8 cellular contexts compared by ENCODE assay signal in the genomic region with DNA sequence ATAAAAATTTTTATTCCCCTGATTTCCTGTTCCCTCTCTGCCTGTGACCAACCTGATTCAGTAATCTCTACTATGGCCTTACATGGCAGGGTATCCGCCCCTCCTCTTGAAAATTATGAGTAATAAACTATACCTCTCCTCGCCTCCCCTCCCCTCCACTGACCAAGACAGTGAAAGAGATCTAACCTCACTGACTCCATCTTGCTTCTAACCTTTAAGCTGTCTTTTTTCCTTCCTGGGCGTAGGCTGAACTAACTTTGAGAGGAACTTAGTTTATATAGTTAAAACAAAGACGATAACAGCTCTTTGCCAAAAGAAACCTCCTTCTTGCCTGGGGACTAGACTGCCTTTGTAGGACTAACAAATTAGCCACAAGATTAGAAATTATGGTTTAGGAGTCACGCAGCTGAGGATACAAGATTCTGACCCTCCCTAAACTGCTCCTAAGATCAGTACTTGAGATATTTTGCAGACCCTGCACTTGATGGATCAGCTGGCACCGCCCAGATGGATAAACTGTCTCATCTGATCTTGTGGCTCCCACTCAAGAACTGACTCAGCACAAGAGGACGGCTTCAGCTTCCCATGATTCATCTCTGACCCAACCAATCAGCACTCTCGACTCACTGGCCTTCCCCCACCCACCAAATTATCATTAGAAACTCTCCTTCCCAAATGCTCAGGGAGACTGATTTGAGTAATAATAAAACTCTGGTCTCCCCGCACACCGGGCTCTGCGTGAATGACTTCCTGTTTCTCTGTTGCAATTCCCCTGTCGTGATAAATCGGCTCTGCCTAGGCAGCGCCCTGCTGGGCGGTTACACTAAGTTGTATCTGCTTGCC.
DNase-seq lines count a peak whose midpoint lies in the region; ATAC-seq, FAIRE-seq and TF ChIP-seq lines count a peak whose summit lies in the region.

No MANE protein-coding gene starts in this region.

- H3K9me3 ChIP-seq in K562 (replicated peaks; ENCODE audit: control insufficient read depth, insufficient read depth, low read depth, low read length) = no peaks in the 10 kb centered on the region
- no peaks in the 10 kb centered on the region; the same call in 1 of the 2 replicates for H3K9me3 ChIP-seq in SJCRH30 (replicated peaks)

- peak overlapping the region; percentile 25 for H3K4me2 ChIP-seq in K562 (ENCODE audit: insufficient read depth, low read length)

- H3K36me3 ChIP-seq in K562 (ENCODE audit: control insufficient read depth, insufficient read depth, low read length) = no peaks in the 10 kb centered on the region
- H3K36me3 ChIP-seq in SJCRH30 = no peaks in the 10 kb centered on the region

- in situ Hi-C loops in K562 (cut with MboI) = no loop called here

- DNase-seq in Daoy (ENCODE audit: low read depth) = peak; percentile 66
- DNase-seq in HT1080 (ENCODE audit: low read depth) = peak; percentile 79
- peak; percentile 12 to 61 (median 20) for DNase-seq in K562 (ENCODE audit: extremely low read depth in 1 of 4, low spot score in 3 of 4)
- peak; percentile 20 for DNase-seq in myocyte (ENCODE audit: low read depth)
- DNase-seq in SJCRH30 = no peak
- no peak for DNase-seq in HuH-7 (ENCODE audit: low spot score)

- 13% methylated on average over 11 of the region's 15 CpGs for WGBS in K562 (ENCODE audit: insufficient coverage, low coverage, missing lambda C conversion rate)

- POLR2A ChIA-PET in K562 (lab: Yijun Ruan, JAX) = no interaction called here

- TF ChIP-seq RAD21 in K562 (CRISPR knock-in tag; conservative IDR thresholded peaks at IDR 0.05 in 1 of 2, IDR thresholded peaks at IDR 0.05 in 1 of 2) = no peak

- peak overlapping the region; percentile 81 for H2AFZ ChIP-seq in K562 (ENCODE audit: low read depth, low read length)

- BruUV-seq in K562 (replicated peaks; lab: Mats Ljungman, UMichigan) = no TSS peak

- ATAC-seq in K562 (peak; percentile 84), HG02571 (IDR thresholded peaks at IDR 0.05; ENCODE audit: unreplicated experiment) (no peak), HG03469 (IDR thresholded peaks at IDR 0.05; ENCODE audit: unreplicated experiment) (no peak)

- no peaks in the 10 kb centered on the region for H3K9me1 ChIP-seq in K562 (ENCODE audit: control insufficient read depth, insufficient read depth, low read length)

- peak; percentile 65 for FAIRE-seq in K562 (lab: Jason Lieb, UNC)

- no peak overlapping the region for H3K9ac ChIP-seq in K562 (ENCODE audit: insufficient read depth in 1 of 2, low read depth in 2 of 2, low read length in 2 of 2)

- H3K79me2 ChIP-seq in K562 (ENCODE audit: control insufficient read depth, insufficient read depth, low read length) = no peaks in the 10 kb centered on the region

- H3K27me3 ChIP-seq in K562 (ENCODE audit: control insufficient read depth in 2 of 2, insufficient read depth in 2 of 2, low read length in 2 of 2) (no peaks in the 10 kb centered on the region), SJCRH30 (no peaks in the 10 kb centered on the region)

- CTCF ChIA-PET in K562 (lab: Yijun Ruan, JAX; ENCODE audit: low intra/inter-chr PET ratio) = interaction anchor here (0.6 kb wide), 1 partner anchor 26 kb away, joined by 4 read pairs; no protein-coding TSS in a partner anchor

- intact Hi-C loops in K562 (cut with micrococcal nuclease) = no loop called here

- H3K4me3 ChIP-seq in K562 = no peak overlapping the region
- H3K4me3 ChIP-seq in SJCRH30 = no peak overlapping the region

- no peaks in the 10 kb centered on the region for H4K20me1 ChIP-seq in K562 (replicated peaks; ENCODE audit: control insufficient read depth, insufficient read depth, low read length)

- no peak for TF ChIP-seq EP300 in K562 (IDR thresholded peaks at IDR 0.05; ENCODE audit: low read length)

- no peak for TF ChIP-seq CTCF in K562 (IDR thresholded peaks at IDR 0.05 in 2 of 3, conservative IDR thresholded peaks at IDR 0.05 in 1 of 3; ENCODE audit: insufficient read depth in 2 of 3, low read depth in 1 of 3, low read length in 3 of 3)

- TF ChIP-seq POLR2A in K562 (conservative IDR thresholded peaks at IDR 0.05) = no peak

- H3K4me1 ChIP-seq in K562 (replicated peaks in 1 of 2; ENCODE audit: control insufficient read depth in 2 of 2, insufficient read depth in 2 of 2, low read length in 2 of 2) (peaks cover 3 to 8% of the 10 kb centered on the region in 2 experiments; a peak in 3 of 5 replicates), SJCRH30 (no peaks in the 10 kb centered on the region)

- H3K27ac ChIP-seq in K562 (ENCODE audit: extremely low read depth, low read depth, low read length) (peak overlapping the region; percentile 74), SJCRH30 (no peak overlapping the region)

TF ChIP-seq in K562, 482 proteins besides CTCF, POLR2A, EP300 and RAD21 (continues in another document):
- TF ChIP-seq HSF4 (CRISPR knock-in tag; IDR thresholded peaks at IDR 0.05; ENCODE audit: borderline replicate concordance) (peak; percentile 70; the same call in 1 of the 2 replicates), ATF1 (CRISPR knock-in tag; IDR thresholded peaks at IDR 0.05) (no peak), ATF1 (tag; IDR thresholded peaks at IDR 0.05) (peak; percentile 20; the same call in 1 of the 2 replicates), ZSCAN29 (IDR thresholded peaks at IDR 0.05) (no peak), ZNF668 (CRISPR knock-in tag; IDR thresholded peaks at IDR 0.05) (no peak), RBM22 (IDR thresholded peaks at IDR 0.05; ENCODE audit: low read depth, low read length, poor library complexity, severe bottlenecking) (no peak), ZNF197 (CRISPR knock-in tag; IDR thresholded peaks at IDR 0.05; ENCODE audit: low read depth) (no peak), PCBP1 (IDR thresholded peaks at IDR 0.05; ENCODE audit: low read depth, low read length, poor library complexity, severe bottlenecking) (no peak), HCFC1 (IDR thresholded peaks at IDR 0.05; ENCODE audit: low read depth, low read length) (no peak), MXI1 (IDR thresholded peaks at IDR 0.05; ENCODE audit: low read depth, low read length) (no peak), CSDE1 (IDR thresholded peaks at IDR 0.05) (no peak), JUN (IDR thresholded peaks at IDR 0.05; ENCODE audit: borderline replicate concordance, low read depth, low read length) (no peak), JUN (CRISPR knock-in tag; IDR thresholded peaks at IDR 0.05; ENCODE audit: borderline replicate concordance) (no peak), ZNF76 (CRISPR knock-in tag; IDR thresholded peaks at IDR 0.05; ENCODE audit: borderline replicate concordance) (peak; percentile 87), CBFB (CRISPR knock-in tag; IDR thresholded peaks at IDR 0.05) (no peak), CBX2 (IDR thresholded peaks at IDR 0.05; ENCODE audit: insufficient read depth, low read length, poor library complexity, severe bottlenecking) (no peak), E2F3 (CRISPR knock-in tag; IDR thresholded peaks at IDR 0.05) (peak; percentile 81; the same call in 1 of the 2 replicates), ZSCAN32 (CRISPR knock-in tag; IDR thresholded peaks at IDR 0.05) (no peak), NFIC (IDR thresholded peaks at IDR 0.05) (no peak)
- TF ChIP-seq, protein P1, sequence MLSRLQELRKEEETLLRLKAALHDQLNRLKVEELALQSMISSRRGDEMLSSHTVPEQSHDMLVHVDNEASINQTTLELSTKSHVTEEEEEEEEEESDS (CRISPR knock-in tag; IDR thresholded peaks at IDR 0.05) = no peak
- TF ChIP-seq, protein P2, sequence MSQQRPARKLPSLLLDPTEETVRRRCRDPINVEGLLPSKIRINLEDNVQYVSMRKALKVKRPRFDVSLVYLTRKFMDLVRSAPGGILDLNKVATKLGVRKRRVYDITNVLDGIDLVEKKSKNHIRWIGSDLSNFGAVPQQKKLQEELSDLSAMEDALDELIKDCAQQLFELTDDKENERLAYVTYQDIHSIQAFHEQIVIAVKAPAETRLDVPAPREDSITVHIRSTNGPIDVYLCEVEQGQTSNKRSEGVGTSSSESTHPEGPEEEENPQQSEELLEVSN (IDR thresholded peaks at IDR 0.05; ENCODE audit: borderline replicate concordance in 1 of 2, extremely low read depth in 1 of 2, insufficient read depth in 1 of 2, insufficient read length in 1 of 2, low read depth in 1 of 2, low read length in 1 of 2, poor library complexity in 1 of 2, severe bottlenecking in 1 of 2) = no peak
- TF ChIP-seq, protein P3, sequence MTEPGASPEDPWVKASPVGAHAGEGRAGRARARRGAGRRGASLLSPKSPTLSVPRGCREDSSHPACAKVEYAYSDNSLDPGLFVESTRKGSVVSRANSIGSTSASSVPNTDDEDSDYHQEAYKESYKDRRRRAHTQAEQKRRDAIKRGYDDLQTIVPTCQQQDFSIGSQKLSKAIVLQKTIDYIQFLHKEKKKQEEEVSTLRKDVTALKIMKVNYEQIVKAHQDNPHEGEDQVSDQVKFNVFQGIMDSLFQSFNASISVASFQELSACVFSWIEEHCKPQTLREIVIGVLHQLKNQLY (CRISPR knock-in tag; conservative IDR thresholded peaks at IDR 0.05) = no peak
- TF ChIP-seq, protein P4, sequence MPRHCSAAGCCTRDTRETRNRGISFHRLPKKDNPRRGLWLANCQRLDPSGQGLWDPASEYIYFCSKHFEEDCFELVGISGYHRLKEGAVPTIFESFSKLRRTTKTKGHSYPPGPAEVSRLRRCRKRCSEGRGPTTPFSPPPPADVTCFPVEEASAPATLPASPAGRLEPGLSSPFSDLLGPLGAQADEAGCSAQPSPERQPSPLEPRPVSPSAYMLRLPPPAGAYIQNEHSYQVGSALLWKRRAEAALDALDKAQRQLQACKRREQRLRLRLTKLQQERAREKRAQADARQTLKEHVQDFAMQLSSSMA (CRISPR knock-in tag; IDR thresholded peaks at IDR 0.05) = no peak
- TF ChIP-seq, protein P5, sequence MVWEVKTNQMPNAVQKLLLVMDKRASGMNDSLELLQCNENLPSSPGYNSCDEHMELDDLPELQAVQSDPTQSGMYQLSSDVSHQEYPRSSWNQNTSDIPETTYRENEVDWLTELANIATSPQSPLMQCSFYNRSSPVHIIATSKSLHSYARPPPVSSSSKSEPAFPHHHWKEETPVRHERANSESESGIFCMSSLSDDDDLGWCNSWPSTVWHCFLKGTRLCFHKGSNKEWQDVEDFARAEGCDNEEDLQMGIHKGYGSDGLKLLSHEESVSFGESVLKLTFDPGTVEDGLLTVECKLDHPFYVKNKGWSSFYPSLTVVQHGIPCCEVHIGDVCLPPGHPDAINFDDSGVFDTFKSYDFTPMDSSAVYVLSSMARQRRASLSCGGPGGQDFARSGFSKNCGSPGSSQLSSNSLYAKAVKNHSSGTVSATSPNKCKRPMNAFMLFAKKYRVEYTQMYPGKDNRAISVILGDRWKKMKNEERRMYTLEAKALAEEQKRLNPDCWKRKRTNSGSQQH (CRISPR knock-in tag; IDR thresholded peaks at IDR 0.05) = peak; percentile 93

Comparison
In these comparisons a context has a peak if more than half of its experiments do, and no peak if none do; other contexts are left out.
1. DNase-seq: peak in Daoy (single experiment), HT1080 (single experiment), K562 (4 of 4) and myocyte (single experiment); none in SJCRH30 (0 of 2) and HuH-7 (single experiment).